Comparison of ENCODE assay signal across 3 cellular contexts in genomic region chr20:699342-699741, GRCh38.
TF ChIP-seq lines count a peak whose summit lies in the region.

No MANE protein-coding gene starts in this region.

TF ChIP-seq in HepG2, 621 proteins besides CTCF, POLR2A, EP300 and RAD21:
- TF ChIP-seq ZNF549 (CRISPR knock-in tag; IDR thresholded peaks at IDR 0.05) (no peak), ZKSCAN5 (CRISPR knock-in tag; IDR thresholded peaks at IDR 0.05) (no peak), TOE1 (CRISPR knock-in tag; IDR thresholded peaks at IDR 0.05) (no peak), PLRG1 (conservative IDR thresholded peaks at IDR 0.05) (no peak), ZNF235 (CRISPR knock-in tag; IDR thresholded peaks at IDR 0.05; ENCODE audit: borderline replicate concordance) (no peak), TFE3 (CRISPR knock-in tag; IDR thresholded peaks at IDR 0.05) (no peak), ZNF18 (CRISPR knock-in tag; IDR thresholded peaks at IDR 0.05; ENCODE audit: insufficient replicate concordance) (no peak), GATAD2A (CRISPR knock-in tag; IDR thresholded peaks at IDR 0.05) (no peak)

TF ChIP-seq in H1, 55 proteins besides CTCF, POLR2A, EP300 and RAD21:
- no peak for TF ChIP-seq CEBPB (IDR thresholded peaks at IDR 0.05; ENCODE audit: low read depth, low read length)
- TF ChIP-seq BACH1 (IDR thresholded peaks at IDR 0.05; ENCODE audit: low read length): no peak
- TF ChIP-seq GTF2F1 (IDR thresholded peaks at IDR 0.05; ENCODE audit: borderline replicate concordance, low read depth, low read length): no peak
TF ChIP-seq in H1: peak in this region for 0.

TF ChIP-seq in neural cell, 6 proteins besides CTCF, POLR2A, EP300 and RAD21:
- TF ChIP-seq EZH2 (IDR thresholded peaks at IDR 0.05; ENCODE audit: borderline replicate concordance, insufficient read depth, low read length, poor library complexity, severe bottlenecking) (no peak), TAF1 (IDR thresholded peaks at IDR 0.05; ENCODE audit: low read depth) (no peak), MXI1 (conservative IDR thresholded peaks at IDR 0.05; ENCODE audit: poor library complexity, severe bottlenecking) (no peak), SMC3 (conservative IDR thresholded peaks at IDR 0.05; ENCODE audit: poor library complexity) (no peak), POLR2AphosphoS5 (IDR thresholded peaks at IDR 0.05) (no peak), REST (IDR thresholded peaks at IDR 0.05; ENCODE audit: borderline replicate concordance) (no peak)
